21 cellular contexts compared by ENCODE assay signal in genomic region chr7:24817339-24817738, GRCh38.
DNase-seq lines count a peak whose midpoint lies in the region; ATAC-seq and TF ChIP-seq lines count a peak whose summit lies in the region.
"Had no signal": no experiment of that assay in that cellular context is flagged by ENCODE, and none has a peak within 500 bp of the region (broad histone marks: within the 10 kb centered on the region; RNA-seq: fewer than 3 reads in every experiment).

No MANE protein-coding gene starts in this region.

- no peak for DNase-seq in CD4-positive, alpha-beta T cell
- no peak for DNase-seq in Calu3
- DNase-seq in SK-N-DZ (ENCODE audit: low spot score): peak; percentile 10
- DNase-seq in effector memory CD8-positive, alpha-beta T cell: no peak
- no peak for DNase-seq in EL
- DNase-seq in NCI-H2081 (lab: John Stamatoyannopoulos, UW): no peak
- DNase-seq in SKM-1 (lab: John Stamatoyannopoulos, UW; ENCODE audit: unreplicated experiment): no peak
- DNase-seq: activated effector memory CD4-positive, alpha-beta T cell treated with Interleukin-2 at 50 U/mL for 16 hours; effector CD4-positive, alpha-beta T cell; GOT3; left ventricle myocardium superior; midbrain; naive thymus-derived CD4-positive, alpha-beta T cell; NCI-H1092; NCI-H187; NCI-H2227 treated with DMSO at 0.1 percent for 48 hours; stimulated activated CD4-positive, alpha-beta T cell treated with anti-CD3 and anti-CD28 coated beads, Interleukin-15, amount 100 ng/mL, for 24 hours; uterus had no signal

- BruUV-seq in Calu3 (replicated peaks; lab: Mats Ljungman, UMichigan): no TSS peak

- H3K27ac ChIP-seq in CD4-positive, alpha-beta T cell (ENCODE audit: low read depth, low read length): no peak overlapping the region
- H3K27ac ChIP-seq: C4-2B, uterus had no signal

- POLR2A ChIA-PET in CD4-positive, alpha-beta T cell (lab: Charles Lee): no interaction called here

- no peaks in the 10 kb centered on the region for H3K9me3 Mint-ChIP-seq in CD4-positive, alpha-beta T cell
- H3K9me3 Mint-ChIP-seq in Calu3 (ENCODE audit: low read depth, unreplicated experiment): no peaks in the 10 kb centered on the region
- no peaks in the 10 kb centered on the region for H3K9me3 Mint-ChIP-seq in effector memory CD8-positive, alpha-beta T cell
- H3K9me3 Mint-ChIP-seq: naive thymus-derived CD4-positive, alpha-beta T cell; stimulated activated naive CD8-positive, alpha-beta T cell treated with anti-CD3 and anti-CD28 coated beads, Interleukin-15, Interleukin-2, amounts not matched to agents 100 ng/mL and 50 ng/mL, for 24 hours; WTC11 had no signal

- intact Hi-C loops in CD4-positive, alpha-beta T cell (cut with DNase I, micrococcal nuclease): no loop called here
- intact Hi-C loops in Calu3 (cut with micrococcal nuclease; ENCODE audit: unreplicated experiment): no loop called here

- no peak overlapping the region for H3K4me3 Mint-ChIP-seq in CD4-positive, alpha-beta T cell
- H3K4me3 Mint-ChIP-seq in Calu3 (ENCODE audit: low read depth, unreplicated experiment): no peak overlapping the region
- no peak overlapping the region for H3K4me3 Mint-ChIP-seq in effector memory CD8-positive, alpha-beta T cell
- H3K4me3 Mint-ChIP-seq: naive thymus-derived CD4-positive, alpha-beta T cell; stimulated activated naive CD8-positive, alpha-beta T cell treated with anti-CD3 and anti-CD28 coated beads, Interleukin-15, Interleukin-2, amounts not matched to agents 100 ng/mL and 50 ng/mL, for 24 hours; WTC11 had no signal

- H3K9me3 ChIP-seq in CD4-positive, alpha-beta T cell (ENCODE audit: control insufficient read depth, low read length): no peaks in the 10 kb centered on the region
- H3K9me3 ChIP-seq: uterus had no signal

- peaks cover 25% of the 10 kb centered on the region for H3K4me1 Mint-ChIP-seq in CD4-positive, alpha-beta T cell (ENCODE audit: low read depth)
- peaks cover 44% of the 10 kb centered on the region for H3K4me1 Mint-ChIP-seq in Calu3 (ENCODE audit: low read depth, unreplicated experiment)
- peaks cover 9 to 35% of the 10 kb centered on the region in 2 donors for H3K4me1 Mint-ChIP-seq in effector memory CD8-positive, alpha-beta T cell (ENCODE audit: low read depth in 2 of 2)

- H3K27ac Mint-ChIP-seq in CD4-positive, alpha-beta T cell: peak overlapping the region; percentile 60
- H3K27ac Mint-ChIP-seq in Calu3 (ENCODE audit: unreplicated experiment): peak overlapping the region; percentile 5
- peak overlapping the region; percentile 64 to 77 for H3K27ac Mint-ChIP-seq in effector memory CD8-positive, alpha-beta T cell
- H3K27ac Mint-ChIP-seq: stimulated activated naive CD8-positive, alpha-beta T cell treated with anti-CD3 and anti-CD28 coated beads, Interleukin-15, Interleukin-2, amounts not matched to agents 100 ng/mL and 50 ng/mL, for 24 hours; WTC11 had no signal

- peaks cover 45% of the 10 kb centered on the region for H3K36me3 Mint-ChIP-seq in CD4-positive, alpha-beta T cell (ENCODE audit: low read depth)
- H3K36me3 Mint-ChIP-seq in Calu3 (ENCODE audit: insufficient read depth, unreplicated experiment): peaks cover 78% of the 10 kb centered on the region
- peaks cover 55% of the 10 kb centered on the region for H3K36me3 Mint-ChIP-seq in effector memory CD8-positive, alpha-beta T cell (ENCODE audit: insufficient read depth)

- CTCF ChIA-PET in CD4-positive, alpha-beta T cell (lab: Charles Lee): no interaction called here
- CTCF ChIA-PET in Calu3 (lab: Charles Lee): no interaction called here

- no peak for ATAC-seq in CD4-positive, alpha-beta T cell (ENCODE audit: poor library complexity)
- ATAC-seq in effector memory CD8-positive, alpha-beta T cell (replicated peaks): no peak
- ATAC-seq: left ventricle myocardium superior; naive thymus-derived CD4-positive, alpha-beta T cell; WTC11 had no signal

- no peak for TF ChIP-seq CTCF in CD4-positive, alpha-beta T cell (IDR thresholded peaks at IDR 0.05)
- TF ChIP-seq CTCF in Calu3 (IDR thresholded peaks at IDR 0.05; ENCODE audit: unreplicated experiment): no peak

- no peaks in the 10 kb centered on the region for H3K27me3 ChIP-seq in CD4-positive, alpha-beta T cell (ENCODE audit: control insufficient read depth, insufficient read depth, low read length)
- H3K27me3 ChIP-seq: uterus had no signal

- no peaks in the 10 kb centered on the region for H3K27me3 Mint-ChIP-seq in CD4-positive, alpha-beta T cell
- H3K27me3 Mint-ChIP-seq in Calu3 (ENCODE audit: unreplicated experiment): no peaks in the 10 kb centered on the region
- no peaks in the 10 kb centered on the region for H3K27me3 Mint-ChIP-seq in effector memory CD8-positive, alpha-beta T cell
- H3K27me3 Mint-ChIP-seq: naive thymus-derived CD4-positive, alpha-beta T cell; stimulated activated naive CD8-positive, alpha-beta T cell treated with anti-CD3 and anti-CD28 coated beads, Interleukin-15, Interleukin-2, amounts not matched to agents 100 ng/mL and 50 ng/mL, for 24 hours had no signal

Comparison
In these comparisons a context has a peak if more than half of its experiments do, and no peak if none do; other contexts are left out.
1. H3K27ac Mint-ChIP-seq: peak in every context shown above with its lines; median percentile 70 in effector memory CD8-positive, alpha-beta T cell; 60 in CD4-positive, alpha-beta T cell; 5 in Calu3.